23 cellular contexts compared by ENCODE assay signal in genomic region chr11:124788521-124788920, GRCh38. TPM values are rescaled to one million over a fixed set of nuclear protein-coding genes. Genes with fewer than 3 reads are reported as not detected.
DNase-seq lines count a peak whose midpoint lies in the region; ATAC-seq, FAIRE-seq and TF ChIP-seq lines count a peak whose summit lies in the region.
"Had no signal": no experiment of that assay in that cellular context is flagged by ENCODE, and none has a peak within 500 bp of the region (broad histone marks: within the 10 kb centered on the region; RNA-seq: fewer than 3 reads in every experiment).

No MANE protein-coding gene starts in this region.

- no peak for TF ChIP-seq POLR2A in GM12892 (IDR thresholded peaks at IDR 0.05; ENCODE audit: low read depth, low read length)

- no peak overlapping the region for H3K4me3 ChIP-seq in foreskin fibroblast (ENCODE audit: low read depth in 1 of 2, low read length in 2 of 2)
- H3K4me3 ChIP-seq in mucosa of descending colon: no peak overlapping the region

- H3K36me3 ChIP-seq in mucosa of descending colon (ENCODE audit: low read depth): no peaks in the 10 kb centered on the region
- H3K36me3 ChIP-seq: BE2C had no signal

- H3K27ac ChIP-seq in caudate nucleus (ENCODE audit: low read depth, low read length): no peak overlapping the region
- H3K27ac ChIP-seq: 22Rv1, RWPE1 had no signal

- H3K9me3 ChIP-seq in mucosa of descending colon: no peaks in the 10 kb centered on the region
- H3K9me3 ChIP-seq: BE2C had no signal

- DNase-seq in AG08395 (ENCODE audit: low spot score): peak; percentile 27
- no peak for DNase-seq in GM12892 (ENCODE audit: insufficient read length)
- DNase-seq in RKO (ENCODE audit: low spot score): peak; percentile 15
- DNase-seq in foreskin fibroblast: peak; percentile 17 to 42
- no peak for DNase-seq in mucosa of descending colon
- no peak for DNase-seq in caudate nucleus (lab: John Stamatoyannopoulos, UW)
- no peak for DNase-seq in amygdala (lab: John Stamatoyannopoulos, UW)
- DNase-seq: BE2C; CD4-positive, CD25-positive, alpha-beta regulatory T cell; COR-L47; DMS 273 treated with DMSO at 0.1 percent for 48 hours; H9; Kasumi-1; NCI-H1105; NCI-H1694 treated with DMSO at 0.1 percent for 48 hours; NCI-H2107; NCI-H2227 treated with DMSO at 0.1 percent for 48 hours; NCI-H524 treated with DMSO at 0.1 percent for 48 hours; SIG-M5 had no signal

- H3K4me1 ChIP-seq in mucosa of descending colon (ENCODE audit: low read depth): peaks cover 4% of the 10 kb centered on the region
- H3K4me1 ChIP-seq: BE2C had no signal

- intact Hi-C loops in mucosa of descending colon (cut with DNase I, micrococcal nuclease): no loop called here

- TF ChIP-seq CTCF in foreskin fibroblast (IDR thresholded peaks at IDR 0.05; ENCODE audit: low read depth, low read length) (no peak), mucosa of descending colon (IDR thresholded peaks at IDR 0.05) (no peak)

- ATAC-seq in mucosa of descending colon: no peak
- no peak for ATAC-seq in GM19455 (IDR thresholded peaks at IDR 0.05; ENCODE audit: unreplicated experiment)

- FAIRE-seq in GM12892 (lab: Jason Lieb, UNC): peak; percentile 5
- FAIRE-seq: HTR-8/SVneo had no signal

RNA-seq across cellular contexts. Expression of gene MSANTD2, which starts 11.7 kb away (rescaled TPM):
- polyA plus RNA-seq in GM12892 (2012; ENCODE audit: missing spikeins): 5.6 TPM
- 10 to 100 TPM in 1 of 3 donors, 1 to 10 TPM in 2; 7.2 to 13.6 (median 8.4) TPM for total RNA-seq in mucosa of descending colon

RNA-seq across cellular contexts. Expression of gene ESAM, which starts 26.4 kb away (rescaled TPM):
- 4.0 TPM for polyA plus RNA-seq in GM12892 (2012; ENCODE audit: missing spikeins)
- 10 to 100 TPM in 1 of 3 donors, 1 to 10 TPM in 2; 7.7 to 11.5 (median 8.4) TPM for total RNA-seq in mucosa of descending colon

RNA-seq across cellular contexts. Expression of gene VSIG2, which starts 36.5 kb away (rescaled TPM):
- polyA plus RNA-seq in GM12892 (2012; ENCODE audit: missing spikeins): not detected
- 100 to 1,000 TPM in 2 of 3 donors, 10 to 100 TPM in 1; 78.6 to 268 (median 126) TPM for total RNA-seq in mucosa of descending colon
- total RNA-seq: H9 had no signal

RNA-seq across cellular contexts. Expression of gene NRGN, which starts 48.8 kb away (rescaled TPM):
- not detected for polyA plus RNA-seq in GM12892 (2012; ENCODE audit: missing spikeins)
- total RNA-seq in mucosa of descending colon: 1 to 10 TPM; 1.7 to 5.3 (median 2.0) TPM

Comparison
In these comparisons a context has a peak if more than half of its experiments do, and no peak if none do; other contexts are left out.
1. DNase-seq: peak in AG08395 (single experiment), RKO (single experiment) and foreskin fibroblast (2 of 2); none in GM12892 (single experiment), mucosa of descending colon (0 of 3), caudate nucleus (0 of 61) and amygdala (0 of 56).